Comparison of ENCODE assay signal across 16 cellular contexts in the genomic region with DNA sequence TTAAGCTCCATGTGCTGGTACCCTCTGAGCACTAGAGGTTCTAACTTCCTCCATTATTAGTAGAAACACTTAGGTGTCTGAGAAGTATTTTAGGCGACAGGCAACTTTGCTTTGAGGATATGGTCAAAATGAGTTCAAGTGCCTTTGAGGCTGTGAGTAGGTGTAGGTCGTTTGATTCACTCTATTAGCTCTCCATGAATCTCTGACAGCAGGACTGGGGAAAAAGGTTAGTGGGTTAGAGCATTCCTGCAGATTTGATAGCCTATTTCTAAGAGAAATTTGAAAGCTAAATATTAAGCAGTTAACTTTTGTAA. TPM values are rescaled to one million over a fixed set of nuclear protein-coding genes. Genes with fewer than 3 reads are reported as not detected.
DNase-seq lines count a peak whose midpoint lies in the region; ATAC-seq and TF ChIP-seq lines count a peak whose summit lies in the region.
"Had no signal": no experiment of that assay in that cellular context is flagged by ENCODE, and none has a peak within 500 bp of the region (broad histone marks: within the 10 kb centered on the region; RNA-seq: fewer than 3 reads in every experiment).

No MANE protein-coding gene starts in this region.

- no peaks in the 10 kb centered on the region for H3K27me3 ChIP-seq in CD4-positive, CD25-positive, alpha-beta regulatory T cell (ENCODE audit: control insufficient read depth, insufficient read depth, low read length)
- H3K27me3 ChIP-seq in endocrine pancreas (ENCODE audit: control insufficient read depth, insufficient read depth, low read length) = no peaks in the 10 kb centered on the region
- no peaks in the 10 kb centered on the region for H3K27me3 ChIP-seq in MG63
- no peaks in the 10 kb centered on the region for H3K27me3 ChIP-seq in body of pancreas
- H3K27me3 ChIP-seq: sigmoid colon had no signal

- H3K27ac ChIP-seq in CD4-positive, CD25-positive, alpha-beta regulatory T cell (ENCODE audit: insufficient read depth, low read length, poor library complexity, severe bottlenecking) = peak overlapping the region; percentile 62
- H3K27ac ChIP-seq in body of pancreas = no peak overlapping the region
- H3K27ac ChIP-seq: sigmoid colon had no signal

- H3K27me3 Mint-ChIP-seq in T-helper 1 cell treated with Interleukin-12 subunit alpha and Interleukin-12 subunit beta and Interleukin-4 antibody, amounts not matched to agents 30 μg/mL and 1 μg/mL, for 36 hours (ENCODE audit: low read depth) = no peaks in the 10 kb centered on the region
- H3K27me3 Mint-ChIP-seq in CD4-positive, CD25-positive, alpha-beta regulatory T cell = no peaks in the 10 kb centered on the region
- H3K27me3 Mint-ChIP-seq in activated CD4-positive, alpha-beta memory T cell treated with anti-CD3 and anti-CD28 coated beads for 36 hours = no peaks in the 10 kb centered on the region
- H3K27me3 Mint-ChIP-seq in mesothelial cell of epicardium (ENCODE audit: low read depth) = no peaks in the 10 kb centered on the region
- H3K27me3 Mint-ChIP-seq: dendritic cell treated with granulocyte-macrophage colony-stimulating factor and Interleukin-4, amounts not matched to agents 40 ng/mL and 50 ng/mL, for 4 days had no signal

- 67 to 81% methylated on average over 2 of the region's 2 CpGs for WGBS in body of pancreas, 2 donors

- peak overlapping the region; percentile 99 for H3K27ac Mint-ChIP-seq in T-helper 1 cell treated with Interleukin-12 subunit alpha and Interleukin-12 subunit beta and Interleukin-4 antibody, amounts not matched to agents 30 μg/mL and 1 μg/mL, for 36 hours
- peak overlapping the region; percentile 78 to 89 (median 85) for H3K27ac Mint-ChIP-seq in CD4-positive, CD25-positive, alpha-beta regulatory T cell
- H3K27ac Mint-ChIP-seq in activated CD4-positive, alpha-beta memory T cell treated with anti-CD3 and anti-CD28 coated beads for 36 hours = peak overlapping the region; percentile 80
- H3K27ac Mint-ChIP-seq in mesothelial cell of epicardium = no peak overlapping the region
- H3K27ac Mint-ChIP-seq: dendritic cell treated with granulocyte-macrophage colony-stimulating factor and Interleukin-4, amounts not matched to agents 40 ng/mL and 50 ng/mL, for 4 days; nephron progenitor cell had no signal

- TF ChIP-seq POLR2A in body of pancreas (IDR thresholded peaks at IDR 0.05) = no peak

- DNase-seq in T-helper 1 cell (no peak), mesothelial cell of epicardium (ENCODE audit: low spot score in 2 of 2, unreplicated experiment in 2 of 2) (no peak), MG63 (no peak), body of pancreas (no peak)
- peak in 1 of 3 donors; percentile 33 for DNase-seq in CD4-positive, CD25-positive, alpha-beta regulatory T cell
- no peak for DNase-seq in activated CD4-positive, alpha-beta memory T cell treated with anti-CD3 and anti-CD28 coated beads for 36 hours
- DNase-seq: activated CD4-positive, alpha-beta T cell treated with anti-CD3 and anti-CD28 coated beads for 4 hours; AML-193; EL; left cardiac atrium; NCI-H146; nephron progenitor cell; sigmoid colon had no signal

- peaks cover 48% of the 10 kb centered on the region for H3K36me3 Mint-ChIP-seq in T-helper 1 cell treated with Interleukin-12 subunit alpha and Interleukin-12 subunit beta and Interleukin-4 antibody, amounts not matched to agents 30 μg/mL and 1 μg/mL, for 36 hours (ENCODE audit: low read depth)
- peaks cover 46% of the 10 kb centered on the region for H3K36me3 Mint-ChIP-seq in CD4-positive, CD25-positive, alpha-beta regulatory T cell
- peaks cover 48% of the 10 kb centered on the region for H3K36me3 Mint-ChIP-seq in activated CD4-positive, alpha-beta memory T cell treated with anti-CD3 and anti-CD28 coated beads for 36 hours
- H3K36me3 Mint-ChIP-seq in mesothelial cell of epicardium = peaks cover 42% of the 10 kb centered on the region

- ATAC-seq in CD4-positive, CD25-positive, alpha-beta regulatory T cell (ENCODE audit: low read depth in 2 of 2) = no peak
- no peak for ATAC-seq in body of pancreas
- ATAC-seq: left cardiac atrium had no signal

- peak overlapping the region; percentile 77 for H3K4me3 Mint-ChIP-seq in T-helper 1 cell treated with Interleukin-12 subunit alpha and Interleukin-12 subunit beta and Interleukin-4 antibody, amounts not matched to agents 30 μg/mL and 1 μg/mL, for 36 hours
- peak overlapping the region; percentile 65 to 83 (median 81) for H3K4me3 Mint-ChIP-seq in CD4-positive, CD25-positive, alpha-beta regulatory T cell
- no peak overlapping the region for H3K4me3 Mint-ChIP-seq in activated CD4-positive, alpha-beta memory T cell treated with anti-CD3 and anti-CD28 coated beads for 36 hours
- H3K4me3 Mint-ChIP-seq in mesothelial cell of epicardium = no peak overlapping the region
- H3K4me3 Mint-ChIP-seq: dendritic cell treated with granulocyte-macrophage colony-stimulating factor and Interleukin-4, amounts not matched to agents 40 ng/mL and 50 ng/mL, for 4 days; nephron progenitor cell had no signal

- H3K9ac ChIP-seq in endocrine pancreas (ENCODE audit: control insufficient read depth, insufficient read depth, low read length) = peak overlapping the region; percentile 34

- H3K9me3 ChIP-seq in CD4-positive, CD25-positive, alpha-beta regulatory T cell (ENCODE audit: control insufficient read depth in 2 of 2, low read length in 2 of 2) = no peaks in the 10 kb centered on the region
- H3K9me3 ChIP-seq in endocrine pancreas (ENCODE audit: control insufficient read depth, low read length) (no peaks in the 10 kb centered on the region), MG63 (no peaks in the 10 kb centered on the region; the same call in 1 of the 2 replicates), body of pancreas (no peaks in the 10 kb centered on the region)
- H3K9me3 ChIP-seq: sigmoid colon had no signal

- no peak for TF ChIP-seq CTCF in mesothelial cell of epicardium (IDR thresholded peaks at IDR 0.05; ENCODE audit: unreplicated experiment)
- TF ChIP-seq CTCF in body of pancreas (IDR thresholded peaks at IDR 0.05) = no peak

- POLR2A ChIA-PET in activated CD4-positive, alpha-beta memory T cell treated with anti-CD3 and anti-CD28 coated beads for 36 hours (lab: Charles Lee) = interaction anchor here (0.9 kb wide), 1 partner anchor 41 kb away, joined by 3 read pairs; no protein-coding TSS in a partner anchor

- peaks cover 41% of the 10 kb centered on the region for H3K4me1 ChIP-seq in CD4-positive, CD25-positive, alpha-beta regulatory T cell (ENCODE audit: control insufficient read depth, insufficient read depth, low read length, poor library complexity, severe bottlenecking)
- peaks cover 5% of the 10 kb centered on the region for H3K4me1 ChIP-seq in endocrine pancreas (ENCODE audit: control insufficient read depth, insufficient read depth, low read length)
- peaks cover 10% of the 10 kb centered on the region for H3K4me1 ChIP-seq in body of pancreas
- H3K4me1 ChIP-seq: sigmoid colon had no signal

- H3K9me3 Mint-ChIP-seq in T-helper 1 cell treated with Interleukin-12 subunit alpha and Interleukin-12 subunit beta and Interleukin-4 antibody, amounts not matched to agents 30 μg/mL and 1 μg/mL, for 36 hours = no peaks in the 10 kb centered on the region
- peaks cover 0 to 1% (median 0%) of the 10 kb centered on the region in 7 donors for H3K9me3 Mint-ChIP-seq in CD4-positive, CD25-positive, alpha-beta regulatory T cell
- H3K9me3 Mint-ChIP-seq in activated CD4-positive, alpha-beta memory T cell treated with anti-CD3 and anti-CD28 coated beads for 36 hours = no peaks in the 10 kb centered on the region
- peaks cover 16% of the 10 kb centered on the region for H3K9me3 Mint-ChIP-seq in mesothelial cell of epicardium

- peaks cover 25% of the 10 kb centered on the region for H3K36me3 ChIP-seq in CD4-positive, CD25-positive, alpha-beta regulatory T cell (ENCODE audit: control insufficient read depth, insufficient read depth, low read length)
- H3K36me3 ChIP-seq in endocrine pancreas (ENCODE audit: control insufficient read depth, insufficient read depth, low read length) = no peaks in the 10 kb centered on the region
- H3K36me3 ChIP-seq in MG63 = peaks cover 26% of the 10 kb centered on the region
- peaks cover 0 to 12% of the 10 kb centered on the region in 2 donors for H3K36me3 ChIP-seq in body of pancreas (replicated peaks in 1 of 2; ENCODE audit: insufficient read depth in 1 of 2, low read depth in 2 of 2)

- intact Hi-C loops in activated CD4-positive, alpha-beta memory T cell treated with anti-CD3 and anti-CD28 coated beads for 36 hours (cut with micrococcal nuclease) = loop anchor here (5.0 kb wide), 1 partner anchor 447 kb away; no protein-coding TSS in a partner anchor
- intact Hi-C loops in body of pancreas (cut with DNase I) = no loop called here

- peaks cover 61% of the 10 kb centered on the region for H3K4me1 Mint-ChIP-seq in T-helper 1 cell treated with Interleukin-12 subunit alpha and Interleukin-12 subunit beta and Interleukin-4 antibody, amounts not matched to agents 30 μg/mL and 1 μg/mL, for 36 hours (ENCODE audit: low read depth)
- peaks cover 39 to 58% (median 45%) of the 10 kb centered on the region in 4 donors for H3K4me1 Mint-ChIP-seq in CD4-positive, CD25-positive, alpha-beta regulatory T cell
- peaks cover 66% of the 10 kb centered on the region for H3K4me1 Mint-ChIP-seq in activated CD4-positive, alpha-beta memory T cell treated with anti-CD3 and anti-CD28 coated beads for 36 hours (ENCODE audit: low read depth)
- peaks cover 5% of the 10 kb centered on the region for H3K4me1 Mint-ChIP-seq in mesothelial cell of epicardium
- H3K4me1 Mint-ChIP-seq: nephron progenitor cell had no signal

- CTCF ChIA-PET in activated CD4-positive, alpha-beta memory T cell treated with anti-CD3 and anti-CD28 coated beads for 36 hours (lab: Charles Lee) = interaction anchor here (1.3 kb wide), 1 partner anchor 39 kb away, joined by 3 read pairs; no protein-coding TSS in a partner anchor

- H3K4me3 ChIP-seq in CD4-positive, CD25-positive, alpha-beta regulatory T cell (ENCODE audit: low read depth, low read length) = peak overlapping the region; percentile 75
- H3K4me3 ChIP-seq in endocrine pancreas (ENCODE audit: control insufficient read depth, insufficient read depth, low read length) (no peak overlapping the region), MG63 (no peak overlapping the region), body of pancreas (no peak overlapping the region)
- H3K4me3 ChIP-seq: sigmoid colon had no signal

RNA-seq across cellular contexts. Expression of a gene that starts 45.9 kb away (rescaled TPM):
- 71.2 TPM for total RNA-seq in CD4-positive, CD25-positive, alpha-beta regulatory T cell
- polyA plus RNA-seq in CD4-positive, CD25-positive, alpha-beta regulatory T cell = 10 to 100 TPM in 2 of 4 donors, 1 to 10 TPM in 2; 8.8 to 13.4 (median 9.8) TPM
- 10 to 100 TPM; 73.5 to 75.5 TPM for total RNA-seq in activated CD4-positive, alpha-beta memory T cell treated with anti-CD3 and anti-CD28 coated beads for 36 hours
- total RNA-seq in mesothelial cell of epicardium = 107 to 112 TPM (median 111 TPM) in 3 replicates
- total RNA-seq in MG63 (2014; rRNA removed; shearing (Covaris generic); ENCODE audit: low replicate concordance) = 33.4 and 35.9 TPM in 2 replicates
- total RNA-seq in body of pancreas = 10 to 100 TPM; 50.8 TPM

Comparison
In these comparisons a context has a peak if more than half of its experiments do, and no peak if none do; other contexts are left out.
1. H3K4me3 Mint-ChIP-seq: peak in T-helper 1 cell treated with Interleukin-12 subunit alpha and Interleukin-12 subunit beta and Interleukin-4 antibody, amounts not matched to agents 30 μg/mL and 1 μg/mL, for 36 hours (single experiment) and CD4-positive, CD25-positive, alpha-beta regulatory T cell (4 of 4); none in activated CD4-positive, alpha-beta memory T cell treated with anti-CD3 and anti-CD28 coated beads for 36 hours (single experiment) and mesothelial cell of epicardium (single experiment).